Comparison of ENCODE assay signal across 1 cellular context in genomic region chr6:24824142-24824755, GRCh38.
TF ChIP-seq lines count a peak whose summit lies in the region.

No MANE protein-coding gene starts in this region.

TF ChIP-seq in HepG2, 621 proteins besides CTCF, POLR2A, EP300 and RAD21 (continued from another document):
- TF ChIP-seq GRHL1 (CRISPR knock-in tag; conservative IDR thresholded peaks at IDR 0.05): no peak
- TF ChIP-seq FOXJ3 (CRISPR knock-in tag; IDR thresholded peaks at IDR 0.05; ENCODE audit: borderline replicate concordance): peak; percentile 69; the same call in 1 of the 2 replicates
- no peak for TF ChIP-seq PRDM10 (CRISPR knock-in tag; IDR thresholded peaks at IDR 0.05; ENCODE audit: low read depth)
- TF ChIP-seq FOXP1 (IDR thresholded peaks at IDR 0.05): no peak
- peak; percentile 35; the same call in 1 of the 2 replicates for TF ChIP-seq FOXP1 (CRISPR knock-in tag; IDR thresholded peaks at IDR 0.05)
- no peak for TF ChIP-seq ZNF547 (CRISPR knock-in tag; IDR thresholded peaks at IDR 0.05)
